8 cellular contexts compared by ENCODE assay signal in the genomic region with DNA sequence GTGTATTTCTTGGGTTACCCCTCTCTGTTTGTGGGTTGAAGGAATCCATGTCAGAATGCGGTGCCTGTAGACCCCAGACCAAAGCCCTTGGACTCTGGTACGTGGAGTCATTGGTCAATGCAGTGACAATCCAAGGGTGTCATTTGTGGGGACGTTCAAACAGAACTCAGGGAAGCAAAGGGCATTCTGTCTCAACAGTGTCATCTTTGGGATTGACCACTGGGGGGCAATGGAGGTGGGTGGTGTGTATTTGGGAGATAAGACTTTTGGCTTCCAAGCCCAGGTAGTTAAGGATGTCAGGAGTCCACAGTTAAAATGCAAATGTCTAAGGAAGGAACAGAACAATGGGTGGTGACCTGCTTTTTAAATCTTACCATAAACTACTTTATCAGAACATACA. TPM values are rescaled to one million over a fixed set of nuclear protein-coding genes. Genes with fewer than 3 reads are reported as not detected.
A peak's percentile ranks its signal among the peaks of the same experiment; 100 is the strongest.
DNase-seq lines count a peak whose midpoint lies in the region; ATAC-seq and TF ChIP-seq lines count a peak whose summit lies in the region.

No MANE protein-coding gene starts in this region.

- H3K4me2 ChIP-seq in smooth muscle cell, result no peak overlapping the region

- H3K27me3 ChIP-seq in ectodermal cell (ENCODE audit: control insufficient read depth, insufficient read depth, low read length, poor library complexity, severe bottlenecking) (peaks cover 38% of the 10 kb centered on the region), smooth muscle cell (ENCODE audit: low read depth) (peaks cover 64% of the 10 kb centered on the region), ovary (no peaks in the 10 kb centered on the region)

- no peak for TF ChIP-seq POLR2A in ovary (IDR thresholded peaks at IDR 0.05)

- TF ChIP-seq EP300 in ovary (IDR thresholded peaks at IDR 0.05), result no peak

- H3K36me3 ChIP-seq in ectodermal cell (ENCODE audit: control insufficient read depth, insufficient read depth, low read length) (no peaks in the 10 kb centered on the region), smooth muscle cell (ENCODE audit: low read depth) (no peaks in the 10 kb centered on the region), ovary (no peaks in the 10 kb centered on the region)

- H3K4me3 ChIP-seq in ectodermal cell (ENCODE audit: insufficient read depth, low read depth, low read length) (peak overlapping the region; percentile 61), smooth muscle cell (peak overlapping the region; percentile 49), ovary (no peak overlapping the region)

- no peaks in the 10 kb centered on the region for H3K79me2 ChIP-seq in smooth muscle cell (ENCODE audit: low read depth)

- ATAC-seq in HG03045 (IDR thresholded peaks at IDR 0.05; ENCODE audit: unreplicated experiment), result no peak
- ATAC-seq in HG02884 (IDR thresholded peaks at IDR 0.05; ENCODE audit: unreplicated experiment), result no peak

- H3F3A ChIP-seq in smooth muscle cell (ENCODE audit: low read depth), result no peaks in the 10 kb centered on the region

- no peak overlapping the region for H3K9ac ChIP-seq in smooth muscle cell (ENCODE audit: low read depth)

- H2AFZ ChIP-seq in smooth muscle cell (ENCODE audit: low read depth), result no peak overlapping the region

- TF ChIP-seq CTCF in smooth muscle cell (IDR thresholded peaks at IDR 0.05; ENCODE audit: borderline replicate concordance, insufficient read depth, poor library complexity, severe bottlenecking), result peak; percentile 5
- no peak for TF ChIP-seq CTCF in ovary (IDR thresholded peaks at IDR 0.05)

- DNase-seq in SHP77 (lab: John Stamatoyannopoulos, UW) (peak; percentile 41 to 51), SHP77 treated with DMSO at 0.1 percent for 48 hours (lab: John Stamatoyannopoulos, UW) (no peak), NCI-H2227 treated with DMSO at 0.1 percent for 48 hours (lab: John Stamatoyannopoulos, UW) (peak; percentile 21), smooth muscle cell (lab: John Stamatoyannopoulos, UW; ENCODE audit: unreplicated experiment) (no peak), ovary (no peak)

- H4K20me1 ChIP-seq in smooth muscle cell (ENCODE audit: low read depth), result no peaks in the 10 kb centered on the region

- H3K4me1 ChIP-seq in ectodermal cell (ENCODE audit: control insufficient read depth, insufficient read depth, low read length) (peaks cover 4% of the 10 kb centered on the region), smooth muscle cell (ENCODE audit: low read depth) (no peaks in the 10 kb centered on the region), ovary (ENCODE audit: insufficient read depth) (peaks cover 2% of the 10 kb centered on the region)

- H3K27ac ChIP-seq in ectodermal cell (ENCODE audit: insufficient read depth, low read depth, low read length, poor library complexity, severe bottlenecking) (no peak overlapping the region), smooth muscle cell (ENCODE audit: low read depth) (no peak overlapping the region), ovary (no peak overlapping the region)

- 27 to 34% methylated on average over 3 of the region's 3 CpGs for WGBS in ectodermal cell, 2 experiments
- 29% methylated on average over 3 of the region's 3 CpGs for WGBS in smooth muscle cell (ENCODE audit: low lambda C conversion rate)
- WGBS in ovary, 3 donors, result 19 to 28% (median 25%) methylated on average over 3 of the region's 3 CpGs

- H3K9me3 ChIP-seq in ectodermal cell (ENCODE audit: control insufficient read depth, low read length), result no peaks in the 10 kb centered on the region
- no peaks in the 10 kb centered on the region for H3K9me3 ChIP-seq in smooth muscle cell (replicated peaks; ENCODE audit: low read depth)
- H3K9me3 ChIP-seq in ovary, result peaks cover 0 to 5% of the 10 kb centered on the region in 2 donors

- intact Hi-C loops in ovary (cut with DNase I), result no loop called here

RNA-seq across cellular contexts. Expression of a gene that starts 54.6 kb away (rescaled TPM):
- 0.52 TPM for polyA plus RNA-seq in ectodermal cell (2013, experiment 1 of 4)
- 1.5 TPM for polyA plus RNA-seq in ectodermal cell (2013, experiment 2 of 4)
- polyA plus RNA-seq in ectodermal cell (2013, experiment 3 of 4), result 1.5 TPM
- polyA plus RNA-seq in ectodermal cell (2013, experiment 4 of 4), result 0.36 TPM
- total RNA-seq in smooth muscle cell, result not detected in 2 replicates
- not detected in 2 replicates for polyA plus RNA-seq in smooth muscle cell
- total RNA-seq in ovary, result under 1 TPM in 1 of 7 donors, not detected in 6; 0.34 TPM
- not detected for polyA plus RNA-seq in ovary

Comparison
In these comparisons a context has a peak if more than half of its experiments do, and no peak if none do; other contexts are left out.
1. DNase-seq: peak in SHP77 (2 of 2) and NCI-H2227 treated with DMSO at 0.1 percent for 48 hours (single experiment); none in SHP77 treated with DMSO at 0.1 percent for 48 hours (single experiment), smooth muscle cell (single experiment) and ovary (0 of 5).